Comparison of ENCODE assay signal across 30 cellular contexts in the genomic region with DNA sequence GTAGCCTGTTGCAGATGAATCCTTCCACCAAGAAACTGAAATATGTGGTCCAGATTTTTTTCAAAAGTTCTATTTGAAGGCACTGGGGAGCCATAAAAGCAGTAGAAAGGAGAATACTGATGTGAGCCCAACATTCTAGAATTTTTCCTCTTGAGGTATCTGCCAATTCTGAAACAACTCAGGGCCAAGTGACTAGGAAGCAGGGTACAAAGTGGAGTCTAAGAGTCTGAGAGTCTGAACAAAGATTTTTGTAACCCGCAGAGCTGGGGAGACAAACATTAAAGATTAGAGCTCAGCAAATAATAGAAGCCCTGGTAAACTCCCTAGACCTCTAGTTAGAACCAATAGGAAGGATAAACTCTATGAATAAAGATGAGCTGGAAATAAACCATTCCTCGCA.
"Had no signal": no experiment of that assay in that cellular context is flagged by ENCODE, and none has a peak within 500 bp of the region (broad histone marks: within the 10 kb centered on the region; RNA-seq: fewer than 3 reads in every experiment).

No MANE protein-coding gene starts in this region.

- H3K36me3 ChIP-seq: adrenal gland had no signal

- H3K4me1 Mint-ChIP-seq: activated CD4-positive, alpha-beta memory T cell treated with anti-CD3 and anti-CD28 coated beads, Interleukin-2, amount 10 ng/mL, durations not matched to agents 7 days and 5 days; activated CD4-positive, alpha-beta T cell treated with anti-CD3 and anti-CD28 coated beads for 36 hours; activated naive CD4-positive, alpha-beta T cell treated with anti-CD3 and anti-CD28 coated beads, Interleukin-2, amount 10 ng/mL, durations not matched to agents 7 days and 5 days; activated naive CD8-positive, alpha-beta T cell treated with anti-CD3 and anti-CD28 coated beads for 36 hours; activated T-helper 17 cell treated with anti-CD3 and anti-CD28 coated beads, Interleukin-2, amount 50 U/mL, for 72 hours; T-cell had no signal

- ATAC-seq: activated CD4-positive, alpha-beta T cell treated with anti-CD3 and anti-CD28 coated beads for 36 hours; activated T-helper 17 cell treated with anti-CD3 and anti-CD28 coated beads, Interleukin-2, amount 50 U/mL, for 72 hours; body of pancreas; K562; Panc1; Right ventricle myocardium inferior; T-cell had no signal

- H3K27ac Mint-ChIP-seq: activated CD4-positive, alpha-beta memory T cell treated with anti-CD3 and anti-CD28 coated beads, Interleukin-2, amount 10 ng/mL, durations not matched to agents 7 days and 5 days; activated CD4-positive, alpha-beta T cell treated with anti-CD3 and anti-CD28 coated beads for 36 hours; activated naive CD4-positive, alpha-beta T cell treated with anti-CD3 and anti-CD28 coated beads, Interleukin-2, amount 10 ng/mL, durations not matched to agents 7 days and 5 days; activated naive CD8-positive, alpha-beta T cell treated with anti-CD3 and anti-CD28 coated beads for 36 hours; activated T-helper 17 cell treated with anti-CD3 and anti-CD28 coated beads, Interleukin-2, amount 50 U/mL, for 72 hours; T-cell had no signal

- H3K4me1 ChIP-seq: adrenal gland, body of pancreas had no signal

- H3K9me3 ChIP-seq: adrenal gland, body of pancreas had no signal

- DNase-seq: activated CD4-positive, alpha-beta memory T cell treated with anti-CD3 and anti-CD28 coated beads, Interleukin-2, amount 10 ng/mL, durations not matched to agents 7 days and 5 days; activated CD4-positive, alpha-beta T cell treated with anti-CD3 and anti-CD28 coated beads for 36 hours; activated CD4-positive, alpha-beta T cell treated with anti-CD3 and anti-CD28 coated beads, Interleukin-2, amount 50 U/mL, for 1 hour; activated CD4-positive, CD25-positive, alpha-beta regulatory T cell; activated gamma-delta T cell; activated naive CD4-positive, alpha-beta T cell treated with anti-CD3 and anti-CD28 coated beads, Interleukin-2, amount 10 ng/mL, durations not matched to agents 7 days and 5 days; activated naive CD8-positive, alpha-beta T cell treated with anti-CD3 and anti-CD28 coated beads for 36 hours; activated T-cell treated with anti-CD3 and anti-CD28 coated beads for 4 hours; activated T-cell treated with anti-CD3 and anti-CD28 coated beads, Interleukin-2, amount 50 U/mL, for 48 hours; adrenal gland; anterior cingulate cortex; body of pancreas; Karpas-422; MM.1S; NCI-H1105; NCI-H1436; NCI-H187; NCI-H2081; NCI-H510A treated with DMSO at 0.1 percent for 48 hours; NCI-H69; NK-92 treated with Interleukin-12 subunit alpha and Interleukin-12 subunit beta, amount 100 ng/mL, for 24 hours; OCI-M1; RPMI8226; T-cell had no signal

- H3K27me3 ChIP-seq: adrenal gland, body of pancreas had no signal

- H3K4me3 Mint-ChIP-seq: activated CD4-positive, alpha-beta memory T cell treated with anti-CD3 and anti-CD28 coated beads, Interleukin-2, amount 10 ng/mL, durations not matched to agents 7 days and 5 days; activated CD4-positive, alpha-beta T cell treated with anti-CD3 and anti-CD28 coated beads for 36 hours; activated naive CD4-positive, alpha-beta T cell treated with anti-CD3 and anti-CD28 coated beads, Interleukin-2, amount 10 ng/mL, durations not matched to agents 7 days and 5 days; activated naive CD8-positive, alpha-beta T cell treated with anti-CD3 and anti-CD28 coated beads for 36 hours; activated T-helper 17 cell treated with anti-CD3 and anti-CD28 coated beads, Interleukin-2, amount 50 U/mL, for 72 hours; T-cell had no signal

- H3K4me3 ChIP-seq: adrenal gland, body of pancreas, K562, SK-N-MC had no signal

- H3K27ac ChIP-seq: adrenal gland, body of pancreas, SK-N-MC, VCaP had no signal

- H3K36me3 Mint-ChIP-seq: activated naive CD4-positive, alpha-beta T cell treated with anti-CD3 and anti-CD28 coated beads, Interleukin-2, amount 10 ng/mL, durations not matched to agents 7 days and 5 days; activated naive CD8-positive, alpha-beta T cell treated with anti-CD3 and anti-CD28 coated beads for 36 hours; T-cell had no signal
